11 cellular contexts compared by ENCODE assay signal in the genomic region with DNA sequence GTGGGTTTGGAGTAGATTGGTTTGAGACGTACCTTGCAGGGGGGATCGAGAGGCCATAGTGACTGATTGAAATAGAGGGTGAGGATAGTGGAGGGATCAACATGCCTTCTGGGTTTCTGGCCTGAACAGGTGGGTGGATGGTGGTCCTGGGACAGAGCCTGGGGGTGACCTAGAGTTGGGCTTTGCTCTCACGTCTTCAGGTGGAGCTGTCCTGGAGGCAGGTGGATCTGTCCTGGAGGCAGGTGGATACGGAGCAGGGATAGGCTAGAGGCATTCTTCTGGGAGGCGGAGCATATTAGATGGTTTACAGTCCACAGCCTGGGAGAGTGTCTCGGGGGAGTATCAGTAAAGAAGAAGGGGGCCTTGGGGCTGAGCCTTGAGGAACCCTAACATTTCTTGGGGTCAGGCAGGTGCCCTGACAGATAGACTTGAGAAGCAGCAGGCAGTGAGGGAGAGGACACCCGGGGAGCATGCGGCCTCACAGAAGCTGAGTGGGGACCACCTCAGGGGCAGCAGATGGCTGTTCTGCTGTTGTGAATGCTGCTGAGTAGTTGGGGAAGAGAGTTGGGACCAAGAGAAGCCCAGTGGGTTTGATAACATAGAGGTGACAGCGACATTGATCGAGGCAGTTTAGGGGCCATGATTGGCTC. TPM values are rescaled to one million over a fixed set of nuclear protein-coding genes. Genes with fewer than 3 reads are reported as not detected.
DNase-seq lines count a peak whose midpoint lies in the region; ATAC-seq lines count a peak whose summit lies in the region.
"Had no signal": no experiment of that assay in that cellular context is flagged by ENCODE, and none has a peak within 500 bp of the region (broad histone marks: within the 10 kb centered on the region; RNA-seq: fewer than 3 reads in every experiment).

No MANE protein-coding gene starts in this region.

- peak overlapping the region; percentile 92 for H3K4me3 Mint-ChIP-seq in activated CD4-positive, alpha-beta T cell treated with anti-CD3 and anti-CD28 coated beads, Interleukin-2, amount 10 ng/mL, durations not matched to agents 7 days and 5 days
- peak overlapping the region; percentile 90 for H3K4me3 Mint-ChIP-seq in activated naive CD8-positive, alpha-beta T cell treated with anti-CD3 and anti-CD28 coated beads, Interleukin-2, amount 50 U/mL, for 24 hours
- H3K4me3 Mint-ChIP-seq in immature natural killer cell: peak overlapping the region; percentile 83 to 96 (median 95)

- H3K4me1 ChIP-seq in subcutaneous abdominal adipose tissue (ENCODE audit: control insufficient read depth in 5 of 5, insufficient read depth in 5 of 5, low read length in 5 of 5): peaks cover 21 to 41% (median 35%) of the 10 kb centered on the region in 5 donors

- H3K27me3 ChIP-seq in subcutaneous abdominal adipose tissue (ENCODE audit: control insufficient read depth in 5 of 5, insufficient read depth in 4 of 5, low read length in 5 of 5): no peaks in the 10 kb centered on the region

- peak overlapping the region; percentile 93 for H3K27ac Mint-ChIP-seq in activated CD4-positive, alpha-beta T cell treated with anti-CD3 and anti-CD28 coated beads, Interleukin-2, amount 10 ng/mL, durations not matched to agents 7 days and 5 days
- peak overlapping the region; percentile 32 for H3K27ac Mint-ChIP-seq in activated naive CD8-positive, alpha-beta T cell treated with anti-CD3 and anti-CD28 coated beads, Interleukin-2, amount 50 U/mL, for 24 hours
- H3K27ac Mint-ChIP-seq in immature natural killer cell: peak overlapping the region; percentile 55 to 95 (median 91)

- no peaks in the 10 kb centered on the region for H3K9me3 Mint-ChIP-seq in activated CD4-positive, alpha-beta T cell treated with anti-CD3 and anti-CD28 coated beads, Interleukin-2, amount 10 ng/mL, durations not matched to agents 7 days and 5 days
- no peaks in the 10 kb centered on the region for H3K9me3 Mint-ChIP-seq in activated naive CD8-positive, alpha-beta T cell treated with anti-CD3 and anti-CD28 coated beads, Interleukin-2, amount 50 U/mL, for 24 hours
- H3K9me3 Mint-ChIP-seq in immature natural killer cell: no peaks in the 10 kb centered on the region

- no peak for DNase-seq in activated CD4-positive, alpha-beta T cell treated with anti-CD3 and anti-CD28 coated beads, Interleukin-2, amount 10 ng/mL, durations not matched to agents 7 days and 5 days
- no peak for DNase-seq in activated CD4-positive, alpha-beta T cell treated with anti-CD3 and anti-CD28 coated beads, Interleukin-2, amount 50 U/mL, for 1 hour
- DNase-seq in activated naive CD8-positive, alpha-beta T cell treated with anti-CD3 and anti-CD28 coated beads, Interleukin-2, amount 50 U/mL, for 24 hours: no peak
- DNase-seq in immature natural killer cell: no peak
- DNase-seq in NCI-H69 (lab: John Stamatoyannopoulos, UW): no peak
- no peak for DNase-seq in iPS-NIHi7 (ENCODE audit: extremely low spot score)
- no peak for DNase-seq in stimulated activated CD4-positive, alpha-beta T cell treated with anti-CD3 and anti-CD28 coated beads, Interleukin-1b, Interleukin-23, amount 100 ng/mL, for 48 hours
- DNase-seq: ACHN; activated CD4-positive, CD25-positive, alpha-beta regulatory T cell; stimulated activated CD4-positive, alpha-beta T cell treated with anti-CD3 and anti-CD28 coated beads, Interleukin-2, amount 100 ng/mL, for 24 hours had no signal

- peaks cover 47% of the 10 kb centered on the region for H3K4me1 Mint-ChIP-seq in activated CD4-positive, alpha-beta T cell treated with anti-CD3 and anti-CD28 coated beads, Interleukin-2, amount 10 ng/mL, durations not matched to agents 7 days and 5 days
- H3K4me1 Mint-ChIP-seq in activated naive CD8-positive, alpha-beta T cell treated with anti-CD3 and anti-CD28 coated beads, Interleukin-2, amount 50 U/mL, for 24 hours: peaks cover 34% of the 10 kb centered on the region
- peaks cover 49 to 57% of the 10 kb centered on the region in 2 donors for H3K4me1 Mint-ChIP-seq in immature natural killer cell

- H3K27me3 Mint-ChIP-seq in activated CD4-positive, alpha-beta T cell treated with anti-CD3 and anti-CD28 coated beads, Interleukin-2, amount 10 ng/mL, durations not matched to agents 7 days and 5 days: no peaks in the 10 kb centered on the region
- no peaks in the 10 kb centered on the region for H3K27me3 Mint-ChIP-seq in activated naive CD8-positive, alpha-beta T cell treated with anti-CD3 and anti-CD28 coated beads, Interleukin-2, amount 50 U/mL, for 24 hours
- H3K27me3 Mint-ChIP-seq in immature natural killer cell (ENCODE audit: low read depth in 3 of 3): peaks cover 0 to 8% (median 0%) of the 10 kb centered on the region in 3 donors

- no peak overlapping the region for H3K27ac ChIP-seq in subcutaneous abdominal adipose tissue (ENCODE audit: low read depth, low read length)

- peaks cover 5% of the 10 kb centered on the region for H3K36me3 Mint-ChIP-seq in activated CD4-positive, alpha-beta T cell treated with anti-CD3 and anti-CD28 coated beads, Interleukin-2, amount 10 ng/mL, durations not matched to agents 7 days and 5 days (ENCODE audit: low read depth)
- peaks cover 8% of the 10 kb centered on the region for H3K36me3 Mint-ChIP-seq in activated naive CD8-positive, alpha-beta T cell treated with anti-CD3 and anti-CD28 coated beads, Interleukin-2, amount 50 U/mL, for 24 hours (ENCODE audit: low read depth)
- H3K36me3 Mint-ChIP-seq in immature natural killer cell: peaks cover 0 to 7% (median 6%) of the 10 kb centered on the region in 3 donors

- POLR2A ChIA-PET in activated CD4-positive, alpha-beta T cell treated with anti-CD3 and anti-CD28 coated beads, Interleukin-2, amount 10 ng/mL, durations not matched to agents 7 days and 5 days (lab: Charles Lee): no interaction called here

- no peaks in the 10 kb centered on the region for H3K9me3 ChIP-seq in subcutaneous abdominal adipose tissue (ENCODE audit: control insufficient read depth in 5 of 5, low read length in 5 of 5)

- H3K9ac ChIP-seq in subcutaneous abdominal adipose tissue (ENCODE audit: low read length in 5 of 5): peak overlapping the region in 4 of 5 donors; percentile 72 to 83 (median 79)

- ATAC-seq in activated naive CD8-positive, alpha-beta T cell treated with anti-CD3 and anti-CD28 coated beads, Interleukin-2, amount 50 U/mL, for 24 hours: no peak

- CTCF ChIA-PET in activated CD4-positive, alpha-beta T cell treated with anti-CD3 and anti-CD28 coated beads, Interleukin-2, amount 10 ng/mL, durations not matched to agents 7 days and 5 days (lab: Charles Lee): interaction anchor here (0.8 to 6.6 kb wide), 12 partner anchors 8 to 810 kb away, joined by 3 to 67 read pairs (median 4); a partner anchor contains a TSS

- peaks cover 0 to 39% (median 31%) of the 10 kb centered on the region in 5 donors for H3K36me3 ChIP-seq in subcutaneous abdominal adipose tissue (ENCODE audit: control insufficient read depth in 5 of 5, insufficient read depth in 5 of 5, low read length in 5 of 5)

- peak overlapping the region; percentile 17 to 97 (median 90) for H3K4me3 ChIP-seq in subcutaneous abdominal adipose tissue (ENCODE audit: low read depth in 1 of 5, low read length in 5 of 5)

RNA-seq across cellular contexts. Expression of a gene that starts 1.6 kb away (rescaled TPM):
- total RNA-seq in activated CD4-positive, alpha-beta T cell treated with anti-CD3 and anti-CD28 coated beads, Interleukin-2, amount 10 ng/mL, durations not matched to agents 7 days and 5 days: 10 to 100 TPM; 40.5 to 58.6 TPM
- polyA plus RNA-seq in immature natural killer cell: 10 to 100 TPM in 2 of 3 donors, 1 to 10 TPM in 1; 9.7 to 22.5 (median 11.6) TPM

RNA-seq across cellular contexts. Expression of a gene that starts 19.8 kb away (rescaled TPM):
- total RNA-seq in activated CD4-positive, alpha-beta T cell treated with anti-CD3 and anti-CD28 coated beads, Interleukin-2, amount 10 ng/mL, durations not matched to agents 7 days and 5 days: 100 to 1,000 TPM; 118 to 122 TPM
- polyA plus RNA-seq in immature natural killer cell: 10 to 100 TPM; 46.5 to 51.4 (median 49.9) TPM

RNA-seq across cellular contexts. Expression of a gene that starts 28.0 kb away (rescaled TPM):
- 10 to 100 TPM in 1 of 2 experiments, 1 to 10 TPM in 1; 9.6 to 11.6 TPM for total RNA-seq in activated CD4-positive, alpha-beta T cell treated with anti-CD3 and anti-CD28 coated beads, Interleukin-2, amount 10 ng/mL, durations not matched to agents 7 days and 5 days
- 10 to 100 TPM; 13.7 to 27.4 (median 27.4) TPM for polyA plus RNA-seq in immature natural killer cell

RNA-seq across cellular contexts. Expression of a gene that starts 30.3 kb away (rescaled TPM):
- 10 to 100 TPM; 38.5 to 39.5 TPM for total RNA-seq in activated CD4-positive, alpha-beta T cell treated with anti-CD3 and anti-CD28 coated beads, Interleukin-2, amount 10 ng/mL, durations not matched to agents 7 days and 5 days
- 10 to 100 TPM in 1 of 3 donors, 1 to 10 TPM in 2; 5.6 to 12.4 (median 7.3) TPM for polyA plus RNA-seq in immature natural killer cell

RNA-seq across cellular contexts. Expression of a gene that starts 37.1 kb away (rescaled TPM):
- total RNA-seq in activated CD4-positive, alpha-beta T cell treated with anti-CD3 and anti-CD28 coated beads, Interleukin-2, amount 10 ng/mL, durations not matched to agents 7 days and 5 days: 1 to 10 TPM; 4.1 to 5.1 TPM
- 1 to 10 TPM in 1 of 3 donors, under 1 TPM in 1, not detected in 1; 0.89 to 1.6 TPM for polyA plus RNA-seq in immature natural killer cell

Comparison
In these comparisons a context has a peak if more than half of its experiments do, and no peak if none do; other contexts are left out.
1. H3K27ac Mint-ChIP-seq: peak in every context shown above with its lines; median percentile 93 in activated CD4-positive, alpha-beta T cell treated with anti-CD3 and anti-CD28 coated beads, Interleukin-2, amount 10 ng/mL, durations not matched to agents 7 days and 5 days; 91 in immature natural killer cell; 32 in activated naive CD8-positive, alpha-beta T cell treated with anti-CD3 and anti-CD28 coated beads, Interleukin-2, amount 50 U/mL, for 24 hours.